ENCODE assay signal across 12 cellular contexts in the genomic region with DNA sequence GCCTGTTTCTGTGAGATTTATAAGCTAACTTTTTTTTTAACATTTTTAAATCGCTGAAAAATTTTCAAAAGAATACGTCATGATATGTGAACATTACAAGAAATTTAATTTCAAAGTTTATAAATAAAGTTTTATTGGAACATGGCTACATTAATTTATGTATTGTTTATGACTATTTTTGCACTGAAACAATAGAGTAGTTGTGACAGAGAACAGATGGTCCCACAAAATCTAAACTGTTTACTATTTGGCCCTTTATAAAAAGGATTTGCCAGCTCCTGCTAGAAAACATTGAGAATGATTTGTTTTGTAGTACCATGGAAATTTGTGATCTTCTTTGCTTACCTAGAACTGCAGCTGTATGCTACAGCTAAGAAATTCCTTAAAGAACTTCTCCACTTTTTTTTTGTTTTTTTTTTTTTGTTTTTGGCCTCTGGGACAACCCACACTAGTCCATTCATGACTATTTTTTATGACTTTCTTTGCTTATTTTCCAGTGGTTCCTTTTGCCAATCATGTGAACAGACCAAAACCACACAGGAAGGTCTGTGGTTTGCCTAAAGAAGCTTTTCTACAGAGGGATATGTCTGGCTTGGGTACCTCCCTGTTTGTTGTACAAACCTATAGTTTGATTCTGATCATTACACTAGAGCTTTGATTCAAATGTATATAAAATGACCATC. TPM values are rescaled to one million over a fixed set of nuclear protein-coding genes. Genes with fewer than 3 reads are reported as not detected.
DNase-seq lines count a peak whose midpoint lies in the region; ATAC-seq and TF ChIP-seq lines count a peak whose summit lies in the region.
"Had no signal": no experiment of that assay in that cellular context is flagged by ENCODE, and none has a peak within 500 bp of the region (broad histone marks: within the 10 kb centered on the region; RNA-seq: fewer than 3 reads in every experiment).

No MANE protein-coding gene starts in this region.

- DNase-seq in Daoy (ENCODE audit: low read depth) (peak; percentile 80), HFFc6 (peak; percentile 56), T-helper 17 cell (no peak), iris pigment epithelial cell (ENCODE audit: low read depth) (peak; percentile 90), aorta (no peak), SHP77 (lab: John Stamatoyannopoulos, UW) (no peak), NCI-H2171 (lab: John Stamatoyannopoulos, UW) (no peak)
- DNase-seq: activated T-cell treated with anti-CD3 and anti-CD28 coated beads, Interleukin-2, amount 50 U/mL, for 1 hour; heart right ventricle; NCI-H510A treated with DMSO at 0.1 percent for 48 hours; testis had no signal

- intact Hi-C loops in aorta (cut with DNase I) = no loop called here

- no peak overlapping the region for H3K4me3 ChIP-seq in aorta (ENCODE audit: low read length in 2 of 2)
- H3K4me3 ChIP-seq: heart right ventricle, testis had no signal

- H3K4me3 Mint-ChIP-seq in HFFc6 (no peak overlapping the region), T-helper 17 cell (peak overlapping the region; percentile 57)

- TF ChIP-seq CTCF in HFFc6 (IDR thresholded peaks at IDR 0.05) = no peak

- 90 to 95% methylated on average over 2 of the region's 2 CpGs for WGBS in aorta, 2 donors

- H3K9me3 ChIP-seq in T-helper 17 cell (ENCODE audit: control insufficient read depth, low read length, poor library complexity, severe bottlenecking) (no peaks in the 10 kb centered on the region), aorta (ENCODE audit: control insufficient read depth, low read length) (no peaks in the 10 kb centered on the region)
- H3K9me3 ChIP-seq: heart right ventricle, testis had no signal

- H3K27me3 Mint-ChIP-seq in HFFc6 (ENCODE audit: insufficient read depth) = no peaks in the 10 kb centered on the region
- H3K27me3 Mint-ChIP-seq in T-helper 17 cell = peaks cover 18% of the 10 kb centered on the region

- H3K4me1 Mint-ChIP-seq in HFFc6 (ENCODE audit: low read depth) (peaks cover 54% of the 10 kb centered on the region), T-helper 17 cell (peaks cover 43% of the 10 kb centered on the region)

- H3K27me3 ChIP-seq in aorta (ENCODE audit: control insufficient read depth in 1 of 2, insufficient read depth in 2 of 2, low read length in 1 of 2) = no peaks in the 10 kb centered on the region
- H3K27me3 ChIP-seq: heart right ventricle, testis had no signal

- H3K36me3 ChIP-seq in aorta (ENCODE audit: control insufficient read depth in 1 of 2, insufficient read depth in 2 of 2, low read length in 1 of 2) = no peaks in the 10 kb centered on the region
- H3K36me3 ChIP-seq: heart right ventricle had no signal

- no peak overlapping the region; the same call in 1 of the 2 replicates for H3K27ac Mint-ChIP-seq in HFFc6
- H3K27ac Mint-ChIP-seq in T-helper 17 cell = no peak overlapping the region

- H3K36me3 Mint-ChIP-seq in HFFc6 (ENCODE audit: low read depth) (no peaks in the 10 kb centered on the region; the same call in 1 of the 2 replicates), T-helper 17 cell (ENCODE audit: low read depth) (no peaks in the 10 kb centered on the region)

- H3K4me1 ChIP-seq in aorta (ENCODE audit: control insufficient read depth in 1 of 2, insufficient read depth in 2 of 2, low read length in 2 of 2) = peaks cover 0 to 4% of the 10 kb centered on the region in 2 donors
- H3K4me1 ChIP-seq: testis had no signal

- ATAC-seq in T-helper 17 cell (peak; percentile 79), HG03469 (IDR thresholded peaks at IDR 0.05; ENCODE audit: unreplicated experiment) (no peak), aorta (ENCODE audit: low FRiP score) (no peak)

- H3K27ac ChIP-seq in aorta (ENCODE audit: low read depth in 1 of 2, low read length in 2 of 2) = no peak overlapping the region
- H3K27ac ChIP-seq: heart right ventricle, testis had no signal

- H3K9me3 Mint-ChIP-seq in HFFc6 = no peaks in the 10 kb centered on the region

RNA-seq across cellular contexts. Expression of a gene that starts 55.7 kb away (rescaled TPM):
- 18.6 and 26.5 TPM in 2 replicates for total RNA-seq in Daoy (2014; rRNA removed; shearing (Covaris generic))
- total RNA-seq in HFFc6 (2021; fragmentation: NEBNext Ultra II Directional; extraction: Animal tissue kit (Norgen Biotek cat#: 25700)) = 10 to 100 TPM; 13.5 to 18.8 (median 16.8) TPM
- total RNA-seq in T-helper 17 cell = 1 to 10 TPM; 6.1 to 8.0 TPM
- total RNA-seq in aorta = 10 to 100 TPM; 32.1 to 35.3 TPM
- 10 to 100 TPM; 24.2 to 31.7 TPM for polyA plus RNA-seq in aorta

Comparison
In these comparisons a context has a peak if more than half of its experiments do, and no peak if none do; other contexts are left out.
1. DNase-seq: peak in Daoy (single experiment), HFFc6 (single experiment) and iris pigment epithelial cell (single experiment); none in T-helper 17 cell (0 of 3), aorta (0 of 2), SHP77 (0 of 2) and NCI-H2171 (single experiment).